ENCODE assay signal across 9 cellular contexts in the genomic region with DNA sequence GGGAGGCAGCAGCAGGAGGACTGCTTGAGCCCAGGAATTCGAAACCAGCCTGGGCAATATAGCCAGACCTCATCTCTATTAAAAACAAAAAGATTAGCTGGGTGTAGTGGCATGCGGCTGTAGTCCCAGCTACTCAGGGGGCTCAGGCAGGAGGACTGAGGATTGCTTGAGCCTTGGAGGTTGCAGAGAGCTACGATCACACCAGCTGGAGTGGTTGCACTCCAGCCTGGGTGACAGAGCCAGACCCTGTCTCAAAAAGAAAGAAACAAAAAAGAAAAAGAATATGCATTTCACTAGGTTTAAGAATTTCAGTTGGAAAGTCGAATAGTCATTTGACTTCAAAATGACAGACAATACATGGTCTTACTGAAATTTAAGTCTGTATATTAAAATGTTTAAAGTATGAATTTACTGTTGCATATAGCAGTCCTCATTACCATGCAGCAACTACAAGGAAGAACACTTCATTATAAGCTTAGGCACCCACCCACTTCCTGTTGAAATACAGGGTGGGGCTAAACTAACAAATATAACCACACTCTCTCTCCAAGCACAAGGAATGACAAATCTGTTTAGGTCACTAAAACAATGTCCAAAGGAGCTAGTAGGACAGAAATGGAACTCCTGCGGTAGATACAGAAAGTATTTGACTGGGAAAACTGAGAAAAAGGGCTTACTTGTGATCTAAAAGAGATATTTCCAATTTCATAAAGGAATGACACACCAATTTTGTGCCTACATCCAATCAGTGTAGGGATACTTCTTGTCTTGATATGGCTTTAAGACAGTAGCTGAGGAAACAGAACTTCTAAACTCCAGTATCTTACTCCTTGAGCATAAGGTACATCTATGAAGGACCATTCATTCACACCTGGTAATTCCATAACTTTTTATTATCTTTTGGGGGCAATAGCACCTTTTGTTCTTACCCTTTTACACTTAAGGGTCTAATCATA. TPM values are rescaled to one million over a fixed set of nuclear protein-coding genes. Genes with fewer than 3 reads are reported as not detected.
DNase-seq lines count a peak whose midpoint lies in the region; ATAC-seq and TF ChIP-seq lines count a peak whose summit lies in the region.
"Had no signal": no experiment of that assay in that cellular context is flagged by ENCODE, and none has a peak within 500 bp of the region (broad histone marks: within the 10 kb centered on the region; RNA-seq: fewer than 3 reads in every experiment).

No MANE protein-coding gene starts in this region.

- no peak for TF ChIP-seq CTCF in SU-DHL-6 (IDR thresholded peaks at IDR 0.05; ENCODE audit: insufficient read depth, low read length, poor library complexity, severe bottlenecking)
- no peak for TF ChIP-seq CTCF in GM10248 (IDR thresholded peaks at IDR 0.05; ENCODE audit: control extremely low read depth, extremely low read depth, low read depth, missing control alignments)

- H2AFZ ChIP-seq in GM23248 (no peak overlapping the region), SU-DHL-6 (ENCODE audit: low read depth, low read length, severe bottlenecking) (no peak overlapping the region)

- peak; percentile 90 for ATAC-seq in esophagus mucosa

- H3K4me3 ChIP-seq in GM23248 (peak overlapping the region; percentile 44), SU-DHL-6 (ENCODE audit: insufficient read depth, low read length, poor library complexity, severe bottlenecking) (no peak overlapping the region)

- in situ Hi-C loops in GM23248 (cut with MboI) = no loop called here

- WGBS in GM23248 (ENCODE audit: low coverage in 1 of 2, low lambda C conversion rate in 2 of 2, missing lambda C conversion rate in 2 of 2), 2 experiments = 30 to 35% methylated on average over 5 of the region's 5 CpGs

- H4K20me1 ChIP-seq in GM23248 (ENCODE audit: insufficient read depth) (peaks cover 22% of the 10 kb centered on the region), SU-DHL-6 (ENCODE audit: low read depth, low read length) (0 out of 2 replicates have a peak, but pooled peaks cover 5% of the 10 kb centered on the region)

- H3K27me3 ChIP-seq in GM23248 (replicated peaks; ENCODE audit: insufficient read depth) (no peaks in the 10 kb centered on the region), SU-DHL-6 (ENCODE audit: low read length) (no peaks in the 10 kb centered on the region)

- POLR2A ChIA-PET in GM10248 (lab: Yijun Ruan, JAX) = interaction anchor here (0.6 kb wide), 1 partner anchor 31 kb away, joined by 4 read pairs; no protein-coding TSS in a partner anchor

- DNase-seq in A172 (ENCODE audit: low spot score) (peak; percentile 66), GM23248 (peak; percentile 83), non-pigmented ciliary epithelial cell (ENCODE audit: low read depth) (peak; percentile 23), NCI-H1436 treated with DMSO at 0.1 percent for 48 hours (lab: John Stamatoyannopoulos, UW) (no peak), COR-L47 (lab: John Stamatoyannopoulos, UW) (no peak), GM10248 (ENCODE audit: extremely low spot score) (no peak)

- H3F3A ChIP-seq in GM23248 (ENCODE audit: insufficient read depth) = peaks cover 27% of the 10 kb centered on the region; the same call in 1 of the 2 replicates
- peaks cover 45% of the 10 kb centered on the region for H3F3A ChIP-seq in SU-DHL-6 (ENCODE audit: insufficient read depth)

- H3K9me2 ChIP-seq in GM23248 (ENCODE audit: insufficient read depth) (no peaks in the 10 kb centered on the region), SU-DHL-6 (replicated peaks; ENCODE audit: insufficient read depth, low read length) (no peaks in the 10 kb centered on the region)

- H3K36me3 ChIP-seq in GM23248 (ENCODE audit: low read depth) (no peaks in the 10 kb centered on the region), SU-DHL-6 (ENCODE audit: low read length) (no peaks in the 10 kb centered on the region)

- H3K79me2 ChIP-seq in GM23248 (ENCODE audit: insufficient read depth) (peaks cover 99% of the 10 kb centered on the region), SU-DHL-6 (ENCODE audit: insufficient read depth, low read length) (peaks cover 92% of the 10 kb centered on the region)

- H3K9ac ChIP-seq in GM23248 (peak overlapping the region; percentile 17; the same call in 1 of the 2 replicates), SU-DHL-6 (ENCODE audit: low read length) (peak overlapping the region; percentile 12; the same call in 1 of the 2 replicates)

- H3K4me2 ChIP-seq in GM23248 (ENCODE audit: unreplicated experiment) (peak overlapping the region; percentile 55), SU-DHL-6 (ENCODE audit: low read depth, low read length, poor library complexity, severe bottlenecking) (peak overlapping the region; percentile 50)

- peak overlapping the region; percentile 58 for H3K27ac ChIP-seq in GM23248
- peak overlapping the region; percentile 81 for H3K27ac ChIP-seq in SU-DHL-6 (ENCODE audit: low read depth, low read length)

- H3K9me3 ChIP-seq in GM23248 (ENCODE audit: low read depth) (no peaks in the 10 kb centered on the region), SU-DHL-6 (ENCODE audit: insufficient read depth, low read length) (no peaks in the 10 kb centered on the region)

- CTCF ChIA-PET in GM10248 (lab: Yijun Ruan, JAX) = interaction anchor here (0.9 to 5.6 kb wide), 11 partner anchors 9 to 172 kb away, joined by 3 to 66 read pairs (median 5); no protein-coding TSS in a partner anchor

- peaks cover 38% of the 10 kb centered on the region for H3K4me1 ChIP-seq in GM23248 (ENCODE audit: insufficient read depth)

RNA-seq across cellular contexts. Expression of gene GPR3, which starts 44.1 kb away (rescaled TPM):
- 0.05 and 0.50 TPM in 2 replicates for total RNA-seq in A172 (2014; rRNA removed; shearing (Covaris generic))
- total RNA-seq in GM23248 (2014; rRNA removed; shearing (Covaris generic)) = 0.32 and 0.38 TPM in 2 replicates
- polyA plus RNA-seq in GM23248 (2016; fragmentation: Nextera tagmentation; extraction: Ambion mirVana) = 1.6 and 1.8 TPM in 2 replicates
- total RNA-seq in esophagus mucosa = 0.52 TPM

RNA-seq across cellular contexts. Expression of gene CD164L2, which starts 53.3 kb away (rescaled TPM):
- not detected in 2 replicates for total RNA-seq in A172 (2014; rRNA removed; shearing (Covaris generic))
- not detected in 2 replicates for total RNA-seq in GM23248 (2014; rRNA removed; shearing (Covaris generic))
- polyA plus RNA-seq in GM23248 (2016; fragmentation: Nextera tagmentation; extraction: Ambion mirVana) = not detected in 2 replicates
- total RNA-seq in esophagus mucosa = 12.2 TPM
- total RNA-seq: frontal cortex had no signal

RNA-seq across cellular contexts. Expression of gene WASF2, which starts 53.5 kb away (rescaled TPM):
- 7.5 and 9.1 TPM in 2 replicates for total RNA-seq in A172 (2014; rRNA removed; shearing (Covaris generic))
- total RNA-seq in GM23248 (2014; rRNA removed; shearing (Covaris generic)) = 18.6 and 19.3 TPM in 2 replicates
- 117 and 118 TPM in 2 replicates for polyA plus RNA-seq in GM23248 (2016; fragmentation: Nextera tagmentation; extraction: Ambion mirVana)
- total RNA-seq in esophagus mucosa = 169 TPM

Comparison
In these comparisons a context has a peak if more than half of its experiments do, and no peak if none do; other contexts are left out.
1. DNase-seq: peak in A172 (single experiment), GM23248 (single experiment) and non-pigmented ciliary epithelial cell (single experiment); none in NCI-H1436 treated with DMSO at 0.1 percent for 48 hours (single experiment), COR-L47 (single experiment) and GM10248 (single experiment).
2. RNA of gene CD164L2, which starts 53.3 kb away (total RNA-seq): 12.2 TPM in esophagus mucosa (single experiment); not detected in A172 and not detected in GM23248; every median in the first group is over 10 times any median in the second.